In genomic region chr20:48928832-48929725, GRCh38 we compare ENCODE assay signal across 12 cellular contexts. TPM values are rescaled to one million over a fixed set of nuclear protein-coding genes. Genes with fewer than 3 reads are reported as not detected.
A peak's percentile ranks its signal among the peaks of the same experiment; 100 is the strongest.
DNase-seq lines count a peak whose midpoint lies in the region; ATAC-seq and TF ChIP-seq lines count a peak whose summit lies in the region.
"Had no signal": no experiment of that assay in that cellular context is flagged by ENCODE, and none has a peak within 500 bp of the region (broad histone marks: within the 10 kb centered on the region; RNA-seq: fewer than 3 reads in every experiment).

No MANE protein-coding gene starts in this region.

- H3K9ac ChIP-seq in GM23248: peak overlapping the region; percentile 51
- H3K9ac ChIP-seq in stomach smooth muscle (ENCODE audit: low read length in 2 of 2): no peak overlapping the region

- peaks cover 12% of the 10 kb centered on the region for H3F3A ChIP-seq in GM23248 (ENCODE audit: insufficient read depth)

- 23 to 28% methylated on average over 3 of the region's 3 CpGs for WGBS in GM23248 (ENCODE audit: low coverage in 1 of 2, low lambda C conversion rate in 2 of 2, missing lambda C conversion rate in 2 of 2), 2 experiments

- intact Hi-C loops in left lung (cut with DNase I): no loop called here

- H3K27ac ChIP-seq in GM23248: peak overlapping the region; percentile 72
- H3K27ac ChIP-seq in left lung: peak overlapping the region; percentile 34 to 63
- peak overlapping the region; percentile 55 for H3K27ac ChIP-seq in stomach smooth muscle (ENCODE audit: low read length)
- H3K27ac ChIP-seq: PC-9 had no signal

- no peaks in the 10 kb centered on the region for H3K27me3 ChIP-seq in GM23248 (replicated peaks; ENCODE audit: insufficient read depth)
- no peaks in the 10 kb centered on the region for H3K27me3 ChIP-seq in left lung
- no peaks in the 10 kb centered on the region for H3K27me3 ChIP-seq in stomach smooth muscle (ENCODE audit: control insufficient read depth in 1 of 2, insufficient read depth in 2 of 2, low read length in 2 of 2)

- H4K20me1 ChIP-seq in GM23248 (ENCODE audit: insufficient read depth): 0 out of 2 replicates have a peak, but pooled peaks cover 4% of the 10 kb centered on the region

- H3K4me2 ChIP-seq in GM23248 (ENCODE audit: unreplicated experiment): peak overlapping the region; percentile 86
- H3K4me2 ChIP-seq: PC-9 had no signal

- H3K9me2 ChIP-seq in GM23248 (ENCODE audit: insufficient read depth): no peaks in the 10 kb centered on the region

- H3K36me3 ChIP-seq in GM23248 (ENCODE audit: low read depth) (no peaks in the 10 kb centered on the region), left lung (no peaks in the 10 kb centered on the region), stomach smooth muscle (ENCODE audit: control insufficient read depth in 2 of 2, insufficient read depth in 2 of 2, low read length in 2 of 2) (no peaks in the 10 kb centered on the region)

- H3K4me1 ChIP-seq in GM23248 (ENCODE audit: insufficient read depth) (peaks cover 46% of the 10 kb centered on the region), left lung (peaks cover 10 to 62% of the 10 kb centered on the region in 2 donors), stomach smooth muscle (ENCODE audit: control insufficient read depth, insufficient read depth, low read length) (peaks cover 27% of the 10 kb centered on the region)

- ATAC-seq in left lung: peak; percentile 58
- no peak for ATAC-seq in HG03280 (IDR thresholded peaks at IDR 0.05; ENCODE audit: unreplicated experiment)
- ATAC-seq in GM21390 (IDR thresholded peaks at IDR 0.05; ENCODE audit: unreplicated experiment): no peak
- ATAC-seq in HG03469 (IDR thresholded peaks at IDR 0.05; ENCODE audit: unreplicated experiment): no peak
- ATAC-seq: effector memory CD8-positive, alpha-beta T cell had no signal

- in situ Hi-C loops in GM23248 (cut with MboI): no loop called here

- TF ChIP-seq CTCF in left lung (IDR thresholded peaks at IDR 0.05) (no peak), GM20000 (IDR thresholded peaks at IDR 0.05; ENCODE audit: extremely low read depth, missing control alignments) (no peak)

- DNase-seq in GM23248: peak; percentile 76
- DNase-seq in dedifferentiated amniotic fluid mesenchymal stem cell (ENCODE audit: extremely low spot score): peak; percentile 72
- DNase-seq in left lung: no peak
- no peak for DNase-seq in GM20000 (ENCODE audit: low spot score)
- DNase-seq: CD8-positive, alpha-beta memory T cell; effector memory CD8-positive, alpha-beta T cell; NCI-H2081; PC-9 had no signal

- H2AFZ ChIP-seq in GM23248: no peak overlapping the region
- H2AFZ ChIP-seq: PC-9 had no signal

- peaks cover 96% of the 10 kb centered on the region for H3K79me2 ChIP-seq in GM23248 (ENCODE audit: insufficient read depth)

- peak overlapping the region; percentile 16 for H3K4me3 ChIP-seq in GM23248
- no peak overlapping the region for H3K4me3 ChIP-seq in left lung
- peak overlapping the region; percentile 8 to 35 for H3K4me3 ChIP-seq in stomach smooth muscle (ENCODE audit: low read length in 2 of 2)
- H3K4me3 ChIP-seq: PC-9 had no signal

- H3K9me3 ChIP-seq in GM23248 (ENCODE audit: low read depth) (no peaks in the 10 kb centered on the region), left lung (no peaks in the 10 kb centered on the region), stomach smooth muscle (ENCODE audit: control insufficient read depth in 2 of 2, low read length in 2 of 2) (no peaks in the 10 kb centered on the region)

RNA-seq across cellular contexts. Expression of gene ARFGEF2, which starts 7.6 kb away (rescaled TPM):
- total RNA-seq in GM23248 (2014; rRNA removed; shearing (Covaris generic)): 30.6 and 31.1 TPM in 2 replicates
- polyA plus RNA-seq in GM23248 (2016; fragmentation: Nextera tagmentation; extraction: Ambion mirVana): 7.0 TPM in 2 replicates
- 10 to 100 TPM; 31.6 to 34.5 TPM for total RNA-seq in left lung

Comparison
In these comparisons a context has a peak if more than half of its experiments do, and no peak if none do; other contexts are left out.
1. DNase-seq: peak in GM23248 (single experiment) and dedifferentiated amniotic fluid mesenchymal stem cell (single experiment); none in left lung (0 of 2) and GM20000 (single experiment).
2. H3K4me3 ChIP-seq: peak in GM23248 (single experiment) and stomach smooth muscle (2 of 2); none in left lung (0 of 2).
3. Peak in every context shown above with its lines, with median percentiles within 50 percentile points of each other: H3K27ac ChIP-seq.